21 cellular contexts compared by ENCODE assay signal in genomic region chrY:15440640-15441408, GRCh38.
DNase-seq lines count a peak whose midpoint lies in the region; ATAC-seq and TF ChIP-seq lines count a peak whose summit lies in the region.
"Had no signal": no experiment of that assay in that cellular context is flagged by ENCODE, and none has a peak within 500 bp of the region (broad histone marks: within the 10 kb centered on the region; RNA-seq: fewer than 3 reads in every experiment).

No MANE protein-coding gene starts in this region.

- H3K4me1 ChIP-seq in OCI-LY7 (ENCODE audit: insufficient read depth, low read length, poor library complexity, severe bottlenecking) (peaks cover 33% of the 10 kb centered on the region), tibial nerve (no peaks in the 10 kb centered on the region)
- H3K4me1 ChIP-seq: right lobe of liver had no signal

- H3K36me3 ChIP-seq in OCI-LY7 (ENCODE audit: insufficient read depth, low read length): no peaks in the 10 kb centered on the region
- no peaks in the 10 kb centered on the region for H3K36me3 ChIP-seq in tibial nerve
- H3K36me3 ChIP-seq: ovary, right lobe of liver had no signal

- H2AFZ ChIP-seq in OCI-LY7 (ENCODE audit: low read length): peak overlapping the region; percentile 60; the same call in 1 of the 2 replicates

- no peaks in the 10 kb centered on the region for H3K9me2 ChIP-seq in OCI-LY7 (ENCODE audit: insufficient read depth, low read length)

- H3K4me3 Mint-ChIP-seq in stimulated activated naive CD8-positive, alpha-beta T cell treated with anti-CD3 and anti-CD28 coated beads, Interleukin-15, Interleukin-2, amounts not matched to agents 100 ng/mL and 50 ng/mL, for 24 hours: peak overlapping the region; percentile 45
- peak overlapping the region; percentile 50 for H3K4me3 Mint-ChIP-seq in activated naive CD8-positive, alpha-beta T cell treated with anti-CD3 and anti-CD28 coated beads for 36 hours
- no peak overlapping the region for H3K4me3 Mint-ChIP-seq in Calu3 (ENCODE audit: low read depth, unreplicated experiment)
- H3K4me3 Mint-ChIP-seq: CD8-positive, alpha-beta T cell had no signal

- H3K9me3 Mint-ChIP-seq in stimulated activated naive CD8-positive, alpha-beta T cell treated with anti-CD3 and anti-CD28 coated beads, Interleukin-15, Interleukin-2, amounts not matched to agents 100 ng/mL and 50 ng/mL, for 24 hours: peaks cover 3% of the 10 kb centered on the region
- peaks cover 2% of the 10 kb centered on the region for H3K9me3 Mint-ChIP-seq in activated naive CD8-positive, alpha-beta T cell treated with anti-CD3 and anti-CD28 coated beads for 36 hours
- H3K9me3 Mint-ChIP-seq in Calu3 (ENCODE audit: low read depth, unreplicated experiment): no peaks in the 10 kb centered on the region

- H3K36me3 Mint-ChIP-seq in stimulated activated naive CD8-positive, alpha-beta T cell treated with anti-CD3 and anti-CD28 coated beads, Interleukin-15, Interleukin-2, amounts not matched to agents 100 ng/mL and 50 ng/mL, for 24 hours (ENCODE audit: low read depth): no peaks in the 10 kb centered on the region
- no peaks in the 10 kb centered on the region for H3K36me3 Mint-ChIP-seq in activated naive CD8-positive, alpha-beta T cell treated with anti-CD3 and anti-CD28 coated beads for 36 hours
- H3K36me3 Mint-ChIP-seq in Calu3 (ENCODE audit: insufficient read depth, unreplicated experiment): no peaks in the 10 kb centered on the region
- H3K36me3 Mint-ChIP-seq: CD8-positive, alpha-beta T cell had no signal

- POLR2A ChIA-PET in OCI-LY7 (lab: Charles Lee): interaction anchor here (0.9 to 1.5 kb wide), 2 partner anchors 16 to 26 kb away, joined by 3 to 4 read pairs; no protein-coding TSS in a partner anchor

- peak overlapping the region; percentile 61 for H3K27ac Mint-ChIP-seq in stimulated activated naive CD8-positive, alpha-beta T cell treated with anti-CD3 and anti-CD28 coated beads, Interleukin-15, Interleukin-2, amounts not matched to agents 100 ng/mL and 50 ng/mL, for 24 hours
- H3K27ac Mint-ChIP-seq in activated naive CD8-positive, alpha-beta T cell treated with anti-CD3 and anti-CD28 coated beads for 36 hours: no peak overlapping the region
- no peak overlapping the region for H3K27ac Mint-ChIP-seq in Calu3 (ENCODE audit: unreplicated experiment)
- H3K27ac Mint-ChIP-seq: CD8-positive, alpha-beta T cell had no signal

- H4K20me1 ChIP-seq in OCI-LY7 (ENCODE audit: insufficient read depth, low read length): no peaks in the 10 kb centered on the region

- TF ChIP-seq EP300 in tibial nerve (IDR thresholded peaks at IDR 0.05): no peak

- CTCF ChIA-PET in OCI-LY7 (lab: Charles Lee; ENCODE audit: unreplicated experiment): no interaction called here
- CTCF ChIA-PET in Calu3 (lab: Charles Lee): no interaction called here

- H3K27ac ChIP-seq in OCI-LY7 (ENCODE audit: low read depth, low read length, poor library complexity, severe bottlenecking) (peak overlapping the region; percentile 25), tibial nerve (no peak overlapping the region)
- H3K27ac ChIP-seq: coronary artery, ovary, right lobe of liver had no signal

- no peak for ATAC-seq in stimulated activated naive CD8-positive, alpha-beta T cell treated with anti-CD3 and anti-CD28 coated beads, Interleukin-15, Interleukin-2, amounts not matched to agents 100 U/mL and 50 U/mL, for 24 hours
- ATAC-seq in GM18867 (IDR thresholded peaks at IDR 0.05; ENCODE audit: unreplicated experiment) (no peak), GM18907 (IDR thresholded peaks at IDR 0.05; ENCODE audit: unreplicated experiment) (no peak)
- ATAC-seq: CD8-positive, alpha-beta T cell; right lobe of liver had no signal

- peaks cover 16% of the 10 kb centered on the region for H3K4me1 Mint-ChIP-seq in stimulated activated naive CD8-positive, alpha-beta T cell treated with anti-CD3 and anti-CD28 coated beads, Interleukin-15, Interleukin-2, amounts not matched to agents 100 ng/mL and 50 ng/mL, for 24 hours (ENCODE audit: low read depth)
- H3K4me1 Mint-ChIP-seq in activated naive CD8-positive, alpha-beta T cell treated with anti-CD3 and anti-CD28 coated beads for 36 hours: peaks cover 14% of the 10 kb centered on the region
- no peaks in the 10 kb centered on the region for H3K4me1 Mint-ChIP-seq in Calu3 (ENCODE audit: low read depth, unreplicated experiment)

- BruUV-seq in OCI-LY7 (replicated peaks; lab: Mats Ljungman, UMichigan) (no TSS peak), Calu3 (replicated peaks; lab: Mats Ljungman, UMichigan) (no TSS peak)

- no peaks in the 10 kb centered on the region for H3K79me2 ChIP-seq in OCI-LY7 (ENCODE audit: insufficient read depth, low read depth, low read length)

- no peaks in the 10 kb centered on the region for H3K9me3 ChIP-seq in OCI-LY7 (ENCODE audit: low read length)
- H3K9me3 ChIP-seq in tibial nerve: no peaks in the 10 kb centered on the region
- H3K9me3 ChIP-seq: ovary, right lobe of liver had no signal

- intact Hi-C loops in OCI-LY7 (cut with micrococcal nuclease; ENCODE audit: unreplicated experiment): loop anchor here (5.0 kb wide), 1 partner anchor 61 kb away; no protein-coding TSS in a partner anchor
- intact Hi-C loops in Calu3 (cut with micrococcal nuclease; ENCODE audit: unreplicated experiment): no loop called here

- H3K27me3 ChIP-seq in tibial nerve: no peaks in the 10 kb centered on the region
- H3K27me3 ChIP-seq: ovary, right lobe of liver had no signal

- H3K4me2 ChIP-seq in OCI-LY7 (ENCODE audit: low read length): peak overlapping the region; percentile 27

- WGBS in tibial nerve, 2 donors: 49% methylated on average over 8 of the region's 8 CpGs; no CpG with 5 or more reads in 1 of the 2 donors

- TF ChIP-seq CTCF in OCI-LY7 (conservative IDR thresholded peaks at IDR 0.05; ENCODE audit: low read length): no peak
- no peak for TF ChIP-seq CTCF in tibial nerve (IDR thresholded peaks at IDR 0.05)
- TF ChIP-seq CTCF in Calu3 (IDR thresholded peaks at IDR 0.05; ENCODE audit: unreplicated experiment): no peak

- H3K27me3 Mint-ChIP-seq in stimulated activated naive CD8-positive, alpha-beta T cell treated with anti-CD3 and anti-CD28 coated beads, Interleukin-15, Interleukin-2, amounts not matched to agents 100 ng/mL and 50 ng/mL, for 24 hours: no peaks in the 10 kb centered on the region
- no peaks in the 10 kb centered on the region for H3K27me3 Mint-ChIP-seq in activated naive CD8-positive, alpha-beta T cell treated with anti-CD3 and anti-CD28 coated beads for 36 hours
- no peaks in the 10 kb centered on the region for H3K27me3 Mint-ChIP-seq in Calu3 (ENCODE audit: unreplicated experiment)

- no peak for TF ChIP-seq POLR2A in tibial nerve (IDR thresholded peaks at IDR 0.05)

- DNase-seq in stimulated activated naive CD8-positive, alpha-beta T cell treated with anti-CD3 and anti-CD28 coated beads, Interleukin-15, Interleukin-2, amounts not matched to agents 100 U/mL and 50 U/mL, for 24 hours: no peak
- DNase-seq in OCI-LY7 (ENCODE audit: low spot score) (peak; percentile 51), tibial nerve (ENCODE audit: low spot score in 2 of 2) (no peak), Calu3 (no peak)
- no peak for DNase-seq in activated naive CD8-positive, alpha-beta T cell treated with anti-CD3 and anti-CD28 coated beads for 36 hours
- DNase-seq: activated CD8-positive, alpha-beta memory T cell treated with anti-CD3 and anti-CD28 coated beads, Interleukin-2, amount 50 U/mL, for 48 hours; CD8-positive, alpha-beta T cell; hippocampal formation; islet precursor cell; KG1; NCI-H1092 treated with DMSO at 0.1 percent for 48 hours; NCI-H2081; NCI-H526; ovary; right lobe of liver; Right ventricle myocardium superior had no signal

- no peak overlapping the region for H3K4me3 ChIP-seq in OCI-LY7 (ENCODE audit: low read depth, low read length, poor library complexity, severe bottlenecking)
- no peak overlapping the region for H3K4me3 ChIP-seq in tibial nerve
- H3K4me3 ChIP-seq: coronary artery, lung, ovary, right lobe of liver had no signal
